28 cellular contexts compared by ENCODE assay signal in the genomic region with DNA sequence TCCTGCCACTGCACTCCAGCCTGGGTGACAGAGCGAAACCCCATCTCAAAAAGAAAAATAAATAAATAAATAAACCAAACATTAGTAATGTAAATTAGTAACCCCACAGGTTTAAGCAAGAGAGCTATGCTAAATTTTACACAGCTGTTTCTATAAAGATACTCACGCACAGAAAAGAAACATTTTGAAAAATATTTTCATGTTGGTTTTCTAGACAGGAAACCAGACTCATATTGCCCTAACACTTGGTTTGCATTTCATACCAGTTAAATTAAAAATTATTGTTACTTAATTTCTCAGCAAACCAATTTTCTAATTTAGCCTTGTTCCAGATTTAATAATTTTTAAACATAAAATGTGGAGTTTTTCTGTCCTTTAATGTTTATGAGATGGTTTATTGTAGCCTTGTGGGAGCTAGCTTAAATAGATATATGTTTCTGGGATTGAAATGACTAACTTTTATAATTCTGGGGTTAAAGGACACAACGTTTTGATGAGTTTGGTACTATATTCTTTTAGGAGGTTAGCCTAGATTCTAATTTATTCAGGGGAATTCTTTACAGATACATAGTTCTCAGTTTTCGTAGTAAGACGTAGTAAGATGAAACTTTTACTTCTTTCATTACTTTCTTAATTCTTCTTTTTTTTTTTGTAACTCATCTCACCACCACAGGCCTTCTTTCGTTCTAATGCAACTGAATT.
"Had no signal": no experiment of that assay in that cellular context is flagged by ENCODE, and none has a peak within 500 bp of the region (broad histone marks: within the 10 kb centered on the region; RNA-seq: fewer than 3 reads in every experiment).

No MANE protein-coding gene starts in this region.

- H3K9me3 Mint-ChIP-seq: activated B cell treated with CpG ODN at 0.5 μM for 24 hours; activated CD4-positive, alpha-beta memory T cell treated with anti-CD3 and anti-CD28 coated beads for 36 hours; activated naive CD4-positive, alpha-beta T cell treated with anti-CD3 and anti-CD28 coated beads, Interleukin-2, amount 50 U/mL, for 24 hours; naive thymus-derived CD4-positive, alpha-beta T cell; T-helper 1 cell treated with Interleukin-12 subunit alpha and Interleukin-12 subunit beta and Interleukin-4 antibody, amounts not matched to agents 30 μg/mL and 1 μg/mL, for 36 hours had no signal

- H3K4me1 Mint-ChIP-seq: activated naive CD4-positive, alpha-beta T cell treated with anti-CD3 and anti-CD28 coated beads, Interleukin-2, amount 50 U/mL, for 24 hours; brain had no signal

- H3K4me3 ChIP-seq: hepatocyte, left lung, lung, prostate gland, right atrium auricular region, spleen, upper lobe of left lung had no signal

- FAIRE-seq: colon, endothelial cell of umbilical vein, frontal cortex had no signal

- H3K27ac ChIP-seq: hepatocyte, left lung, prostate gland, right atrium auricular region, spleen, upper lobe of left lung had no signal

- H3K27ac Mint-ChIP-seq: activated B cell treated with CpG ODN at 0.5 μM for 24 hours; activated CD4-positive, alpha-beta memory T cell treated with anti-CD3 and anti-CD28 coated beads for 36 hours; activated naive CD4-positive, alpha-beta T cell treated with anti-CD3 and anti-CD28 coated beads, Interleukin-2, amount 50 U/mL, for 24 hours; brain; naive thymus-derived CD4-positive, alpha-beta T cell; T-helper 1 cell treated with Interleukin-12 subunit alpha and Interleukin-12 subunit beta and Interleukin-4 antibody, amounts not matched to agents 30 μg/mL and 1 μg/mL, for 36 hours had no signal

- H3K4me2 ChIP-seq: hepatocyte had no signal

- DNase-seq: activated B cell treated with CpG ODN at 0.5 μM for 24 hours; activated CD4-positive, alpha-beta memory T cell treated with anti-CD3 and anti-CD28 coated beads for 36 hours; activated CD4-positive, alpha-beta T cell treated with anti-CD3 and anti-CD28 coated beads for 48 hours; activated gamma-delta T cell; activated T-cell treated with anti-CD3 and anti-CD28 coated beads for 4 hours; anterior cingulate cortex; caudate nucleus; effector memory CD4-positive, alpha-beta T cell; glutamatergic neuron; kidney glomerular epithelial cell; left lung; naive thymus-derived CD4-positive, alpha-beta T cell; spleen; stimulated activated CD4-positive, alpha-beta T cell treated with anti-CD3 and anti-CD28 coated beads, Interleukin-4, amount 100 ng/mL, for 1 hour; stimulated activated naive CD8-positive, alpha-beta T cell treated with anti-CD3 and anti-CD28 coated beads, Interleukin-15, Interleukin-2, amounts not matched to agents 100 U/mL and 50 U/mL, for 24 hours; T1000; upper lobe of left lung had no signal

- H3K9me3 ChIP-seq: left lung, prostate gland, right atrium auricular region, spleen, upper lobe of left lung had no signal

- ATAC-seq: esophagus mucosa; left lung; naive thymus-derived CD4-positive, alpha-beta T cell; stimulated activated naive CD8-positive, alpha-beta T cell treated with anti-CD3 and anti-CD28 coated beads, Interleukin-15, Interleukin-2, amounts not matched to agents 100 U/mL and 50 U/mL, for 24 hours had no signal

- H3K4me1 ChIP-seq: prostate gland, spleen had no signal

- H3K27me3 Mint-ChIP-seq: activated B cell treated with CpG ODN at 0.5 μM for 24 hours; activated CD4-positive, alpha-beta memory T cell treated with anti-CD3 and anti-CD28 coated beads for 36 hours; activated naive CD4-positive, alpha-beta T cell treated with anti-CD3 and anti-CD28 coated beads, Interleukin-2, amount 50 U/mL, for 24 hours; naive thymus-derived CD4-positive, alpha-beta T cell had no signal

- H3K36me3 Mint-ChIP-seq: activated CD4-positive, alpha-beta memory T cell treated with anti-CD3 and anti-CD28 coated beads for 36 hours; activated naive CD4-positive, alpha-beta T cell treated with anti-CD3 and anti-CD28 coated beads, Interleukin-2, amount 50 U/mL, for 24 hours; brain; naive thymus-derived CD4-positive, alpha-beta T cell had no signal

- H3K4me3 Mint-ChIP-seq: activated B cell treated with CpG ODN at 0.5 μM for 24 hours; activated CD4-positive, alpha-beta memory T cell treated with anti-CD3 and anti-CD28 coated beads for 36 hours; activated naive CD4-positive, alpha-beta T cell treated with anti-CD3 and anti-CD28 coated beads, Interleukin-2, amount 50 U/mL, for 24 hours; brain; naive thymus-derived CD4-positive, alpha-beta T cell; T-helper 1 cell treated with Interleukin-12 subunit alpha and Interleukin-12 subunit beta and Interleukin-4 antibody, amounts not matched to agents 30 μg/mL and 1 μg/mL, for 36 hours had no signal
